In the genomic region with DNA sequence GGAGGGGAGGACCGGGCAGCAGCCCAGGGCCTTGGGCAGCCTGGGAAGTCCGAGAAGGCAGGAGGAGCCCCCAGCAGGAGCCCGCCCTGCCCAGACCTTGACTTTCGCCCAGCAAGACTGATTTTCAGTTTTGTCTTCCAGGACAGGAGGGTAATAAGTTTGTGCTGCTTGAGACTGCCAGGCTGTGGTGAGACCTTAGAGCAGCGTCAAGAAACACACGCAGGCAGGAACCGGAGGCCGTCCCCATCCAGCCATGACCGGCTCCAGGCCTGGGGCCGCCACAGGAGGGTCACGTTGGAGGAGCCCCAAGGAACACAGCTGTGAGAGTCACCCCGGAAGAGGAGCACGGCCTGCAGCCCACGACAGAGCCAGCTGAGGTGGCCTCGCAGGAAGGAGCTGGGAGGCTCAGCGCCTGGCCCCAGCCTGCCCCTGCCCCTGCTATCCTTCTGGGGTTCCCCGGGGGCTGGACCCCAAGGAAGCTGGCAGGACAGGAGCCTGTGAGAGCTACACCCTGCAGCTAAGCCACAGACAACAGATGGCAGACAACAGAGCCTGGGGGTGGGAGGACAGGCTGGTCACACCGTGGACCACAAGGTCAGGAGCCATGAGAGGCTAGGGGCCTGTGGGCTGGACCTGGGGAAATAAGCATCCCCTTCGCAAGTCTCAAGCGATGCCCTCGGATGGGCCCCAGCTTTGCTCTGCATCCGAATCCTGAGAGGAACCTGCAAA, we compare ENCODE assay signal across 1 cellular context.
TF ChIP-seq lines count a peak whose summit lies in the region.

No MANE protein-coding gene starts in this region.

TF ChIP-seq in H1, 55 proteins besides CTCF, POLR2A, EP300 and RAD21 (continued from another document):
- no peak for TF ChIP-seq ASH2L (IDR thresholded peaks at IDR 0.05; ENCODE audit: low read length)
- no peak for TF ChIP-seq CEBPB (IDR thresholded peaks at IDR 0.05; ENCODE audit: low read depth, low read length)
- TF ChIP-seq JUND (IDR thresholded peaks at IDR 0.05; ENCODE audit: low read length) = no peak
- TF ChIP-seq CREB1 (IDR thresholded peaks at IDR 0.05) = no peak
- TF ChIP-seq ZNF274 (IDR thresholded peaks at IDR 0.05; ENCODE audit: borderline replicate concordance, extremely low read depth, low read length) = no peak
